Comparison of ENCODE assay signal across 21 cellular contexts in genomic region chrX:94216738-94217137, GRCh38.
"Had no signal": no experiment of that assay in that cellular context is flagged by ENCODE, and none has a peak within 500 bp of the region (broad histone marks: within the 10 kb centered on the region; RNA-seq: fewer than 3 reads in every experiment).

No MANE protein-coding gene starts in this region.

- H3K27ac ChIP-seq: coronary artery, foreskin keratinocyte, hepatocyte, ovary, right atrium auricular region, sigmoid colon, skin epidermis, stomach, thoracic aorta, transverse colon had no signal

- H3K9me3 ChIP-seq: mucosa of descending colon, ovary, right atrium auricular region, sigmoid colon, stomach, thoracic aorta, transverse colon had no signal

- DNase-seq: effector CD4-positive, alpha-beta T cell; endodermal cell; erythroblast; foreskin keratinocyte; left colon; left ventricle myocardium superior; mucosa of descending colon; naive thymus-derived CD8-positive, alpha-beta T cell; ovary; sigmoid colon; stimulated activated CD4-positive, alpha-beta T cell treated with anti-CD3 and anti-CD28 coated beads, Interleukin-2, amount 100 ng/mL, for 24 hours; stimulated activated CD4-positive, alpha-beta T cell treated with anti-CD3 and anti-CD28 coated beads, Interleukin-4, amount 100 ng/mL, for 4 hours; stimulated activated naive CD4-positive, alpha-beta T cell; stomach; substantia nigra; transverse colon had no signal

- H3K4me2 ChIP-seq: hepatocyte had no signal

- H3K27me3 ChIP-seq: foreskin keratinocyte, hepatocyte, ovary, right atrium auricular region, sigmoid colon, stomach, transverse colon had no signal

- H3K36me3 ChIP-seq: ovary, right atrium auricular region, sigmoid colon, stomach, thoracic aorta, transverse colon had no signal

- H3K4me1 ChIP-seq: foreskin keratinocyte, right atrium auricular region, sigmoid colon, stomach, transverse colon had no signal

- H2AFZ ChIP-seq: hepatocyte had no signal

- ATAC-seq: foreskin keratinocyte; left colon; left ventricle myocardium superior; mucosa of descending colon; naive thymus-derived CD8-positive, alpha-beta T cell had no signal

- H3K79me2 ChIP-seq: hepatocyte had no signal

- H3K4me3 ChIP-seq: coronary artery, hepatocyte, mucosa of descending colon, ovary, right atrium auricular region, sigmoid colon, skin epidermis, stomach, thoracic aorta, transverse colon had no signal
